13 cellular contexts compared by ENCODE assay signal in genomic region chr2:24313744-24314632, GRCh38. TPM values are rescaled to one million over a fixed set of nuclear protein-coding genes. Genes with fewer than 3 reads are reported as not detected.
A peak's percentile ranks its signal among the peaks of the same experiment; 100 is the strongest.
DNase-seq lines count a peak whose midpoint lies in the region; ATAC-seq and TF ChIP-seq lines count a peak whose summit lies in the region.
"Had no signal": no experiment of that assay in that cellular context is flagged by ENCODE, and none has a peak within 500 bp of the region (broad histone marks: within the 10 kb centered on the region; RNA-seq: fewer than 3 reads in every experiment).

No MANE protein-coding gene starts in this region.

- in situ Hi-C loops in mammary epithelial cell (cut with MboI; ENCODE audit: low sequenced_read_pairs in 2 of 2), result no loop called here

- H3K4me1 ChIP-seq in mammary epithelial cell (ENCODE audit: insufficient read depth, low read length) (no peaks in the 10 kb centered on the region), skeletal muscle satellite cell (ENCODE audit: control insufficient read depth, insufficient read depth, low read length) (peaks cover 7% of the 10 kb centered on the region)

- H3K9me3 Mint-ChIP-seq in activated CD8-positive, alpha-beta T cell treated with anti-CD3 and anti-CD28 coated beads for 36 hours, result no peaks in the 10 kb centered on the region
- no peaks in the 10 kb centered on the region for H3K9me3 Mint-ChIP-seq in activated CD8-positive, alpha-beta T cell treated with anti-CD3 and anti-CD28 coated beads, Interleukin-2, amount 10 ng/mL, durations not matched to agents 7 days and 5 days (ENCODE audit: insufficient read depth)
- no peaks in the 10 kb centered on the region for H3K9me3 Mint-ChIP-seq in glutamatergic neuron (ENCODE audit: unreplicated experiment)
- H3K9me3 Mint-ChIP-seq: naive thymus-derived CD4-positive, alpha-beta T cell had no signal

- POLR2A ChIA-PET in activated CD8-positive, alpha-beta T cell treated with anti-CD3 and anti-CD28 coated beads for 36 hours (lab: Charles Lee), result no interaction called here
- POLR2A ChIA-PET in activated CD8-positive, alpha-beta T cell treated with anti-CD3 and anti-CD28 coated beads, Interleukin-2, amount 10 ng/mL, durations not matched to agents 7 days and 5 days (lab: Charles Lee), result no interaction called here

- no peak for TF ChIP-seq CTCF in activated CD8-positive, alpha-beta T cell treated with anti-CD3 and anti-CD28 coated beads for 36 hours (IDR thresholded peaks at IDR 0.05)
- TF ChIP-seq CTCF in mammary epithelial cell (conservative IDR thresholded peaks at IDR 0.05 in 1 of 2, IDR thresholded peaks at IDR 0.05 in 1 of 2; ENCODE audit: extremely low read depth in 1 of 2, insufficient read depth in 1 of 2, low read depth in 1 of 2, low read length in 2 of 2) (no peak), glutamatergic neuron (IDR thresholded peaks at IDR 0.05; ENCODE audit: partially characterized antibody, unreplicated experiment) (no peak)

- no peaks in the 10 kb centered on the region for H3K27me3 Mint-ChIP-seq in activated CD8-positive, alpha-beta T cell treated with anti-CD3 and anti-CD28 coated beads for 36 hours
- H3K27me3 Mint-ChIP-seq in activated CD8-positive, alpha-beta T cell treated with anti-CD3 and anti-CD28 coated beads, Interleukin-2, amount 10 ng/mL, durations not matched to agents 7 days and 5 days (ENCODE audit: low read depth), result no peaks in the 10 kb centered on the region
- H3K27me3 Mint-ChIP-seq in glutamatergic neuron (ENCODE audit: unreplicated experiment), result peaks cover 2% of the 10 kb centered on the region
- H3K27me3 Mint-ChIP-seq: activated naive CD8-positive, alpha-beta T cell; naive thymus-derived CD4-positive, alpha-beta T cell had no signal

- no peak overlapping the region for H3K9ac ChIP-seq in mammary epithelial cell (ENCODE audit: insufficient read depth, low read length)
- H3K9ac ChIP-seq in skeletal muscle satellite cell (ENCODE audit: low read depth, low read length), result no peak overlapping the region

- peaks cover 16% of the 10 kb centered on the region for H3K79me2 ChIP-seq in mammary epithelial cell (ENCODE audit: insufficient read depth, low read length)

- no peak overlapping the region for H2AFZ ChIP-seq in mammary epithelial cell (ENCODE audit: low read depth, low read length)

- no peaks in the 10 kb centered on the region for H3K27me3 ChIP-seq in mammary epithelial cell (ENCODE audit: insufficient read depth, low read length)
- no peaks in the 10 kb centered on the region for H3K27me3 ChIP-seq in skeletal muscle satellite cell (ENCODE audit: control insufficient read depth, insufficient read depth, low read length)

- peaks cover 9% of the 10 kb centered on the region for H3K36me3 ChIP-seq in mammary epithelial cell (ENCODE audit: insufficient read depth, low read length)
- peaks cover 5% of the 10 kb centered on the region for H3K36me3 ChIP-seq in skeletal muscle satellite cell (ENCODE audit: insufficient read depth, low read length)

- dilution Hi-C loops in mammary epithelial cell (cut with HindIII; ENCODE audit: low sequenced_read_pairs), result no loop called here

- no peak overlapping the region for H3K4me3 Mint-ChIP-seq in activated CD8-positive, alpha-beta T cell treated with anti-CD3 and anti-CD28 coated beads for 36 hours
- no peak overlapping the region for H3K4me3 Mint-ChIP-seq in activated CD8-positive, alpha-beta T cell treated with anti-CD3 and anti-CD28 coated beads, Interleukin-2, amount 10 ng/mL, durations not matched to agents 7 days and 5 days
- no peak overlapping the region for H3K4me3 Mint-ChIP-seq in glutamatergic neuron (ENCODE audit: unreplicated experiment)
- H3K4me3 Mint-ChIP-seq: activated naive CD8-positive, alpha-beta T cell; naive thymus-derived CD4-positive, alpha-beta T cell had no signal

- intact Hi-C loops in activated CD8-positive, alpha-beta T cell treated with anti-CD3 and anti-CD28 coated beads for 36 hours (cut with micrococcal nuclease), result no loop called here
- intact Hi-C loops in mammary epithelial cell (cut with micrococcal nuclease), result no loop called here

- no peak for DNase-seq in activated CD8-positive, alpha-beta T cell treated with anti-CD3 and anti-CD28 coated beads for 36 hours
- DNase-seq in activated CD8-positive, alpha-beta T cell treated with anti-CD3 and anti-CD28 coated beads, Interleukin-2, amount 10 ng/mL, durations not matched to agents 7 days and 5 days, result no peak
- DNase-seq in mammary epithelial cell, result peak; percentile 42
- DNase-seq in glutamatergic neuron, result no peak
- no peak for DNase-seq in COLO668 (lab: John Stamatoyannopoulos, UW; ENCODE audit: unreplicated experiment)
- no peak for DNase-seq in iPS-NIHi7 (ENCODE audit: extremely low spot score)
- DNase-seq: naive thymus-derived CD4-positive, alpha-beta T cell; NCI-H345; stimulated activated CD8-positive, alpha-beta memory T cell treated with anti-CD3 and anti-CD28 coated beads, Interleukin-4, amount 100 ng/mL, for 48 hours had no signal

- no peak overlapping the region for H3K27ac Mint-ChIP-seq in activated CD8-positive, alpha-beta T cell treated with anti-CD3 and anti-CD28 coated beads for 36 hours
- no peak overlapping the region for H3K27ac Mint-ChIP-seq in activated CD8-positive, alpha-beta T cell treated with anti-CD3 and anti-CD28 coated beads, Interleukin-2, amount 10 ng/mL, durations not matched to agents 7 days and 5 days
- H3K27ac Mint-ChIP-seq in glutamatergic neuron (ENCODE audit: unreplicated experiment), result no peak overlapping the region
- H3K27ac Mint-ChIP-seq: activated naive CD8-positive, alpha-beta T cell had no signal

- H3K9me3 ChIP-seq in mammary epithelial cell (replicated peaks; ENCODE audit: insufficient read depth, low read length) (no peaks in the 10 kb centered on the region), skeletal muscle satellite cell (replicated peaks; ENCODE audit: low read length) (no peaks in the 10 kb centered on the region)
- H3K9me3 ChIP-seq: A549 had no signal

- peaks cover 14% of the 10 kb centered on the region for H3K36me3 Mint-ChIP-seq in activated CD8-positive, alpha-beta T cell treated with anti-CD3 and anti-CD28 coated beads for 36 hours (ENCODE audit: low read depth)
- peaks cover 32% of the 10 kb centered on the region for H3K36me3 Mint-ChIP-seq in activated CD8-positive, alpha-beta T cell treated with anti-CD3 and anti-CD28 coated beads, Interleukin-2, amount 10 ng/mL, durations not matched to agents 7 days and 5 days (ENCODE audit: low read depth)
- peaks cover 5% of the 10 kb centered on the region for H3K36me3 Mint-ChIP-seq in glutamatergic neuron (ENCODE audit: unreplicated experiment)

- H3K4me2 ChIP-seq in mammary epithelial cell (ENCODE audit: insufficient read depth, low read depth, low read length) (peak overlapping the region; percentile 57), skeletal muscle satellite cell (ENCODE audit: low read length) (peak overlapping the region; percentile 24)
- H3K4me2 ChIP-seq: A549 had no signal

- ATAC-seq in activated CD8-positive, alpha-beta T cell treated with anti-CD3 and anti-CD28 coated beads for 36 hours, result peak; percentile 31
- ATAC-seq in activated CD8-positive, alpha-beta T cell treated with anti-CD3 and anti-CD28 coated beads, Interleukin-2, amount 10 ng/mL, durations not matched to agents 7 days and 5 days, result no peak
- ATAC-seq in HG02852 (IDR thresholded peaks at IDR 0.05; ENCODE audit: unreplicated experiment), result peak; percentile 56
- ATAC-seq: naive thymus-derived CD4-positive, alpha-beta T cell had no signal

- CTCF ChIA-PET in activated CD8-positive, alpha-beta T cell treated with anti-CD3 and anti-CD28 coated beads for 36 hours (lab: Charles Lee), result no interaction called here
- CTCF ChIA-PET in activated CD8-positive, alpha-beta T cell treated with anti-CD3 and anti-CD28 coated beads, Interleukin-2, amount 10 ng/mL, durations not matched to agents 7 days and 5 days (lab: Charles Lee), result no interaction called here
- CTCF ChIA-PET in mammary epithelial cell (lab: Charles Lee; ENCODE audit: low non-redundant PET), result no interaction called here

- peaks cover 35% of the 10 kb centered on the region for H3K4me1 Mint-ChIP-seq in activated CD8-positive, alpha-beta T cell treated with anti-CD3 and anti-CD28 coated beads for 36 hours (ENCODE audit: low read depth)
- H3K4me1 Mint-ChIP-seq in activated CD8-positive, alpha-beta T cell treated with anti-CD3 and anti-CD28 coated beads, Interleukin-2, amount 10 ng/mL, durations not matched to agents 7 days and 5 days (ENCODE audit: low read depth), result no peaks in the 10 kb centered on the region
- no peaks in the 10 kb centered on the region for H3K4me1 Mint-ChIP-seq in glutamatergic neuron (ENCODE audit: low read depth, unreplicated experiment)

- BruUV-seq in mammary epithelial cell (replicated peaks; lab: Mats Ljungman, UMichigan), result no TSS peak

- WGBS in mammary epithelial cell (ENCODE audit: low coverage, missing lambda C conversion rate), result 82% methylated on average over 5 of the region's 5 CpGs

- no peaks in the 10 kb centered on the region for H4K20me1 ChIP-seq in mammary epithelial cell (ENCODE audit: insufficient read depth, low read length)

- H3K4me3 ChIP-seq in mammary epithelial cell (replicated peaks in 1 of 3; ENCODE audit: insufficient read depth in 1 of 3, low read depth in 2 of 3, low read length in 3 of 3) (no peak overlapping the region), skeletal muscle satellite cell (ENCODE audit: low read length) (no peak overlapping the region)
- H3K4me3 ChIP-seq: A549 had no signal

- H3K27ac ChIP-seq in mammary epithelial cell (ENCODE audit: insufficient read depth, low read depth, low read length), result no peak overlapping the region
- H3K27ac ChIP-seq: A549 had no signal

RNA-seq across cellular contexts. Expression of gene ITSN2, which starts 46.3 kb away (rescaled TPM):
- 10 to 100 TPM; 44.0 to 48.6 TPM for total RNA-seq in activated CD8-positive, alpha-beta T cell treated with anti-CD3 and anti-CD28 coated beads for 36 hours
- 10 to 100 TPM; 69.7 to 71.2 TPM for total RNA-seq in activated CD8-positive, alpha-beta T cell treated with anti-CD3 and anti-CD28 coated beads, Interleukin-2, amount 10 ng/mL, durations not matched to agents 7 days and 5 days
- total RNA-seq in mammary epithelial cell (10 to 100 TPM; 27.8 to 34.2 TPM), glutamatergic neuron (ENCODE audit: unreplicated experiment) (6.4 TPM)
- polyA plus RNA-seq in mammary epithelial cell, result 14.1 TPM
- polyA minus RNA-seq in mammary epithelial cell, result 12.8 TPM
- total RNA-seq in skeletal muscle satellite cell (2012; rRNA removed), result 17.7 and 23.6 TPM in 2 replicates
